21 cellular contexts compared by ENCODE assay signal in the genomic region with DNA sequence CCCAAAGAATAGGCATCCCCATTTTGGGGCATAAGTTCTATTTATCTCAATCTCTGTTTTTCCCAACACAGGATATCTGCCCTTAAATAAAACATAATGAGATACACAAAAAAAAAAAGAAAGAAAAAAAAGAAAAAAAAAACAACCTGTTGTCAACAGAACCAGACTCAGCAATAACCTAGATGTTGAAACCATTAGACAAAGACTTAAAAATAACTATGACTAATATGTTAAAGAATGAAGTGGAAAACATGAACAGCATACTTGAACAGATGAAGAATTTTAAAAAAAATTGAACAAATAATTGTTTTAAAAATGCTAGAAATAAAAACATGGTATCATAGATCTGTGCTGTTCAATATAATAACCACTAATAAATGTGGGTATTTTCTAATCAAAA.
DNase-seq lines count a peak whose midpoint lies in the region; ATAC-seq, FAIRE-seq and TF ChIP-seq lines count a peak whose summit lies in the region.
"Had no signal": no experiment of that assay in that cellular context is flagged by ENCODE, and none has a peak within 500 bp of the region (broad histone marks: within the 10 kb centered on the region; RNA-seq: fewer than 3 reads in every experiment).

No MANE protein-coding gene starts in this region.

- FAIRE-seq in small intestine (lab: Jason Lieb, UNC), result peak; percentile 23

- DNase-seq in GM03348 (ENCODE audit: low spot score) (peak; percentile 17), adipocyte (ENCODE audit: low read depth) (peak; percentile 22), fibroblast of mammary gland (ENCODE audit: low read depth) (peak; percentile 52), small intestine (no peak), cerebellum (ENCODE audit: low spot score) (no peak), DMS 273 (lab: John Stamatoyannopoulos, UW; ENCODE audit: unreplicated experiment) (no peak)
- DNase-seq: activated CD4-positive, alpha-beta T cell treated with anti-CD3 and anti-CD28 coated beads, Interleukin-2, amount 10 ng/mL, durations not matched to agents 24 days and 14 days; COR-L47; dermis blood vessel endothelial cell; DND-41; heart right ventricle; HFFc6; MG63; NCI-H1694; NCI-H69; stimulated activated CD4-positive, alpha-beta T cell treated with anti-CD3 and anti-CD28 coated beads, Interleukin-12 subunit alpha, Interleukin-12 subunit beta, amount 100 ng/mL, for 4 hours; stomach; SW 1271; transverse colon had no signal

- ATAC-seq in GM18870 (IDR thresholded peaks at IDR 0.05; ENCODE audit: unreplicated experiment), result no peak
- ATAC-seq: activated T-helper 17 cell treated with anti-CD3 and anti-CD28 coated beads, Interleukin-2, amount 50 U/mL, for 72 hours; heart right ventricle had no signal

- H3K9me3 ChIP-seq in adipocyte (ENCODE audit: control insufficient read depth, low read length) (peaks cover 11% of the 10 kb centered on the region), small intestine (ENCODE audit: control insufficient read depth, low read depth) (no peaks in the 10 kb centered on the region)
- H3K9me3 ChIP-seq: stomach, transverse colon had no signal

- peaks cover 9% of the 10 kb centered on the region for H3K4me1 ChIP-seq in adipocyte (ENCODE audit: control insufficient read depth, insufficient read depth, low read length)
- no peaks in the 10 kb centered on the region for H3K4me1 ChIP-seq in small intestine (ENCODE audit: control insufficient read depth in 2 of 2, insufficient read depth in 1 of 2, low read depth in 1 of 2, low read length in 1 of 2)
- H3K4me1 ChIP-seq: heart right ventricle, stomach, transverse colon had no signal

- H3K36me3 ChIP-seq in adipocyte (ENCODE audit: control insufficient read depth, insufficient read depth, low read length, severe bottlenecking) (no peaks in the 10 kb centered on the region), small intestine (ENCODE audit: control insufficient read depth in 2 of 2, insufficient read depth in 2 of 2, low read length in 2 of 2) (no peaks in the 10 kb centered on the region)
- H3K36me3 ChIP-seq: heart right ventricle, MG63, stomach, transverse colon had no signal

- H3K9ac ChIP-seq in adipocyte (ENCODE audit: low read length), result peak overlapping the region; percentile 49

- no peak overlapping the region for H3K27ac ChIP-seq in small intestine (ENCODE audit: low read depth in 1 of 2, low read length in 1 of 2)
- H3K27ac ChIP-seq: heart right ventricle, stomach, transverse colon had no signal

- no peak for TF ChIP-seq CTCF in fibroblast of mammary gland (conservative IDR thresholded peaks at IDR 0.05; ENCODE audit: control insufficient read depth, insufficient read depth, low read depth, low read length)

- H3K4me3 ChIP-seq in adipocyte (ENCODE audit: low read length) (no peak overlapping the region), fibroblast of mammary gland (ENCODE audit: control insufficient read depth, low read depth, low read length) (no peak overlapping the region), small intestine (ENCODE audit: low read depth in 1 of 2, low read length in 2 of 2) (no peak overlapping the region)
- H3K4me3 ChIP-seq: heart right ventricle, MG63, stomach, transverse colon had no signal

- no peaks in the 10 kb centered on the region for H3K27me3 ChIP-seq in adipocyte (replicated peaks; ENCODE audit: control insufficient read depth, insufficient read depth, low read length)
- no peaks in the 10 kb centered on the region for H3K27me3 ChIP-seq in small intestine (ENCODE audit: control insufficient read depth in 2 of 2, insufficient read depth in 2 of 2, low read length in 2 of 2)
- H3K27me3 ChIP-seq: MG63, stomach, transverse colon had no signal

Comparison
In these comparisons a context has a peak if more than half of its experiments do, and no peak if none do; other contexts are left out.
1. DNase-seq: peak in GM03348 (single experiment), adipocyte (single experiment) and fibroblast of mammary gland (single experiment); none in small intestine (single experiment), cerebellum (single experiment) and DMS 273 (single experiment).